22 cellular contexts compared by ENCODE assay signal in the genomic region with DNA sequence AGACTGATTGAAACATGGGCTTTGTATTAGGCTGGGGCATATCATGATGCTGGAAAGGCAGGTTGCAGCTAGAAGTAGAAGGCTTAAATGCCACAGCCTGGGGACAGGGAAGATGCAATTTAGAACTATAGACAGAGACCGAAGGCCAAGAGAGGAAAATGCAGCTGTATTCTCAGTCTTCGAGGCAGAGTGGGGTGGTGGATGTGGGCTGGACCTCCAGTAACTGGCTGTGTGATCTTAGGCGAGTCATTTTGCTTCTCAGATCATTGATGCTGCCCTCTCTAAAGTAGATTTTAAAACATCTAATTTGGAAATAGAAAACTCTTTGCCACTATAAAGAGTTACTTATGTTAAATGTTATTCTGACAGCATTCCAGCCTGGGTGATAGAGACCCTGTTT. TPM values are rescaled to one million over a fixed set of nuclear protein-coding genes. Genes with fewer than 3 reads are reported as not detected.
A peak's percentile ranks its signal among the peaks of the same experiment; 100 is the strongest.
DNase-seq lines count a peak whose midpoint lies in the region; ATAC-seq, FAIRE-seq and TF ChIP-seq lines count a peak whose summit lies in the region.
"Had no signal": no experiment of that assay in that cellular context is flagged by ENCODE, and none has a peak within 500 bp of the region (broad histone marks: within the 10 kb centered on the region; RNA-seq: fewer than 3 reads in every experiment).

No MANE protein-coding gene starts in this region.

- peaks cover 60% of the 10 kb centered on the region for H3K4me1 Mint-ChIP-seq in activated CD4-positive, alpha-beta T cell treated with anti-CD3 and anti-CD28 coated beads, Interleukin-2, amount 10 ng/mL, durations not matched to agents 24 days and 14 days
- peaks cover 51% of the 10 kb centered on the region for H3K4me1 Mint-ChIP-seq in stimulated activated naive CD8-positive, alpha-beta T cell treated with anti-CD3 and anti-CD28 coated beads, Interleukin-15, amount 100 ng/mL, for 72 hours
- no peaks in the 10 kb centered on the region for H3K4me1 Mint-ChIP-seq in WTC11

- TF ChIP-seq CTCF in kidney (IDR thresholded peaks at IDR 0.05; ENCODE audit: borderline replicate concordance, extremely low read depth, insufficient read depth): no peak
- TF ChIP-seq CTCF in gastroesophageal sphincter (IDR thresholded peaks at IDR 0.05): no peak
- TF ChIP-seq CTCF in WTC11 (IDR thresholded peaks at IDR 0.05): no peak

- H3K27me3 Mint-ChIP-seq in activated CD4-positive, alpha-beta T cell treated with anti-CD3 and anti-CD28 coated beads, Interleukin-2, amount 10 ng/mL, durations not matched to agents 24 days and 14 days: no peaks in the 10 kb centered on the region
- peaks cover 45% of the 10 kb centered on the region for H3K27me3 Mint-ChIP-seq in stimulated activated naive CD8-positive, alpha-beta T cell treated with anti-CD3 and anti-CD28 coated beads, Interleukin-15, amount 100 ng/mL, for 72 hours
- peaks cover 63% of the 10 kb centered on the region for H3K27me3 Mint-ChIP-seq in WTC11 (ENCODE audit: low read depth)

- 71 to 89% methylated on average over 3 of the region's 3 CpGs for WGBS in gastroesophageal sphincter (ENCODE audit: low coverage in 1 of 2), 2 donors

- H3K9me3 Mint-ChIP-seq in activated CD4-positive, alpha-beta T cell treated with anti-CD3 and anti-CD28 coated beads, Interleukin-2, amount 10 ng/mL, durations not matched to agents 24 days and 14 days: no peaks in the 10 kb centered on the region
- H3K9me3 Mint-ChIP-seq in stimulated activated naive CD8-positive, alpha-beta T cell treated with anti-CD3 and anti-CD28 coated beads, Interleukin-15, amount 100 ng/mL, for 72 hours: no peaks in the 10 kb centered on the region
- H3K9me3 Mint-ChIP-seq in WTC11: no peaks in the 10 kb centered on the region

- TF ChIP-seq POLR2A in gastroesophageal sphincter (IDR thresholded peaks at IDR 0.05): no peak

- H3K27ac Mint-ChIP-seq in activated CD4-positive, alpha-beta T cell treated with anti-CD3 and anti-CD28 coated beads, Interleukin-2, amount 10 ng/mL, durations not matched to agents 24 days and 14 days: peak overlapping the region; percentile 73
- no peak overlapping the region for H3K27ac Mint-ChIP-seq in stimulated activated naive CD8-positive, alpha-beta T cell treated with anti-CD3 and anti-CD28 coated beads, Interleukin-15, amount 100 ng/mL, for 72 hours
- no peak overlapping the region for H3K27ac Mint-ChIP-seq in WTC11

- intact Hi-C loops in activated CD4-positive, alpha-beta T cell treated with anti-CD3 and anti-CD28 coated beads, Interleukin-2, amount 10 ng/mL, durations not matched to agents 24 days and 14 days (cut with micrococcal nuclease): no loop called here
- intact Hi-C loops in kidney (cut with DNase I): no loop called here

- H3K9me3 ChIP-seq in kidney (ENCODE audit: control insufficient read depth in 1 of 2, low read length in 2 of 2) (no peaks in the 10 kb centered on the region), gastroesophageal sphincter (no peaks in the 10 kb centered on the region)
- H3K9me3 ChIP-seq: MG63 had no signal

- H3K9ac ChIP-seq in kidney (ENCODE audit: low read length in 2 of 2): no peak overlapping the region

- H3K36me3 ChIP-seq in kidney (ENCODE audit: control insufficient read depth in 1 of 2, insufficient read depth in 2 of 2, low read length in 2 of 2): no peaks in the 10 kb centered on the region
- no peaks in the 10 kb centered on the region for H3K36me3 ChIP-seq in gastroesophageal sphincter
- H3K36me3 ChIP-seq: MG63 had no signal

- CTCF ChIA-PET in WTC11 (lab: Charles Lee): interaction anchor here (0.7 to 1.7 kb wide), 3 partner anchors 26 to 108 kb away, joined by 3 to 8 read pairs (median 5); a partner anchor contains a TSS

- TF ChIP-seq EP300 in gastroesophageal sphincter (IDR thresholded peaks at IDR 0.05): no peak

- H3K27me3 ChIP-seq in gastroesophageal sphincter: peaks cover 50% of the 10 kb centered on the region
- H3K27me3 ChIP-seq: MG63 had no signal

- H3K4me3 ChIP-seq in kidney (ENCODE audit: low read length in 2 of 2) (no peak overlapping the region), gastroesophageal sphincter (no peak overlapping the region)
- H3K4me3 ChIP-seq: MG63 had no signal

- peak overlapping the region; percentile 31 for H3K4me3 Mint-ChIP-seq in activated CD4-positive, alpha-beta T cell treated with anti-CD3 and anti-CD28 coated beads, Interleukin-2, amount 10 ng/mL, durations not matched to agents 24 days and 14 days
- peak overlapping the region in 1 of 2 donors; percentile 14 for H3K4me3 Mint-ChIP-seq in stimulated activated naive CD8-positive, alpha-beta T cell treated with anti-CD3 and anti-CD28 coated beads, Interleukin-15, amount 100 ng/mL, for 72 hours
- no peak overlapping the region for H3K4me3 Mint-ChIP-seq in WTC11

- POLR2A ChIA-PET in WTC11 (lab: Charles Lee): no interaction called here

- no peak for FAIRE-seq in kidney (lab: Jason Lieb, UNC)
- FAIRE-seq: D721Med, GM19239 had no signal

- H3K36me3 Mint-ChIP-seq in activated CD4-positive, alpha-beta T cell treated with anti-CD3 and anti-CD28 coated beads, Interleukin-2, amount 10 ng/mL, durations not matched to agents 24 days and 14 days (ENCODE audit: low read depth): no peaks in the 10 kb centered on the region
- no peaks in the 10 kb centered on the region for H3K36me3 Mint-ChIP-seq in WTC11

- DNase-seq in activated CD4-positive, alpha-beta T cell treated with anti-CD3 and anti-CD28 coated beads, Interleukin-2, amount 10 ng/mL, durations not matched to agents 24 days and 14 days: no peak
- no peak for DNase-seq in activated CD4-positive, alpha-beta T cell treated with anti-CD3 and anti-CD28 coated beads for 48 hours
- DNase-seq in stimulated activated naive CD8-positive, alpha-beta T cell treated with anti-CD3 and anti-CD28 coated beads, Interleukin-15, Interleukin-2, amounts not matched to agents 100 U/mL and 50 U/mL, for 24 hours: no peak
- no peak for DNase-seq in stimulated activated naive CD8-positive, alpha-beta T cell treated with anti-CD3 and anti-CD28 coated beads, Interleukin-15, amount 100 ng/mL, for 72 hours
- peak; percentile 3 for DNase-seq in kidney
- DNase-seq in WTC11 (ENCODE audit: low spot score): no peak
- DNase-seq: IMR-90; KG1; MG63; NCI-H1105 treated with DMSO at 0.1 percent for 48 hours; NCI-H146; NCI-H2029; NCI-H526; NCI-H82; NK-92 treated with Interleukin-12 subunit alpha and Interleukin-12 subunit beta, amount 100 ng/mL, for 24 hours; Right ventricle myocardium superior had no signal

- H3K27ac ChIP-seq in kidney (ENCODE audit: low read depth in 2 of 2, low read length in 2 of 2) (no peak overlapping the region), gastroesophageal sphincter (no peak overlapping the region)

- H3K4me1 ChIP-seq in kidney (ENCODE audit: control insufficient read depth in 1 of 2, insufficient read depth in 1 of 2, low read depth in 1 of 2, low read length in 2 of 2): no peaks in the 10 kb centered on the region
- H3K4me1 ChIP-seq in gastroesophageal sphincter: no peaks in the 10 kb centered on the region

- peak; percentile 28 for ATAC-seq in stimulated activated naive CD8-positive, alpha-beta T cell treated with anti-CD3 and anti-CD28 coated beads, Interleukin-15, Interleukin-2, amounts not matched to agents 100 U/mL and 50 U/mL, for 24 hours
- no peak for ATAC-seq in stimulated activated naive CD8-positive, alpha-beta T cell treated with anti-CD3 and anti-CD28 coated beads, Interleukin-15, amount 100 ng/mL, for 72 hours
- ATAC-seq in gastroesophageal sphincter: no peak
- no peak for ATAC-seq in WTC11

TF ChIP-seq in WTC11, 78 proteins besides CTCF, POLR2A, EP300 and RAD21 (continues in another document):
- TF ChIP-seq GABPB1 (CRISPR knock-in tag; IDR thresholded peaks at IDR 0.05): no peak
- no peak for TF ChIP-seq ZNF671 (CRISPR knock-in tag; IDR thresholded peaks at IDR 0.05)
- TF ChIP-seq, protein P1, sequence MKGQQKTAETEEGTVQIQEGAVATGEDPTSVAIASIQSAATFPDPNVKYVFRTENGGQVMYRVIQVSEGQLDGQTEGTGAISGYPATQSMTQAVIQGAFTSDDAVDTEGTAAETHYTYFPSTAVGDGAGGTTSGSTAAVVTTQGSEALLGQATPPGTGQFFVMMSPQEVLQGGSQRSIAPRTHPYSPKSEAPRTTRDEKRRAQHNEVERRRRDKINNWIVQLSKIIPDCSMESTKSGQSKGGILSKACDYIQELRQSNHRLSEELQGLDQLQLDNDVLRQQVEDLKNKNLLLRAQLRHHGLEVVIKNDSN (CRISPR knock-in tag; IDR thresholded peaks at IDR 0.05): no peak

RNA-seq across cellular contexts. Expression of a gene that starts 17.7 kb away (rescaled TPM):
- total RNA-seq in activated CD4-positive, alpha-beta T cell treated with anti-CD3 and anti-CD28 coated beads, Interleukin-2, amount 10 ng/mL, durations not matched to agents 24 days and 14 days: 277 and 282 TPM in 2 replicates
- 4.3 TPM for total RNA-seq in kidney
- polyA plus RNA-seq in kidney (ENCODE audit: insufficient read depth, low read depth, low replicate concordance): 0.32 TPM
- under 1 TPM in 1 of 4 donors, not detected in 3; 0.94 TPM for total RNA-seq in gastroesophageal sphincter
- total RNA-seq in WTC11 (2021): 4.9 to 6.9 TPM (median 6.6 TPM) in 3 replicates
- total RNA-seq: IMR-90 had no signal
- polyA plus RNA-seq: IMR-90 had no signal

RNA-seq across cellular contexts. Expression of a gene that starts 24.6 kb away (rescaled TPM):
- total RNA-seq in activated CD4-positive, alpha-beta T cell treated with anti-CD3 and anti-CD28 coated beads, Interleukin-2, amount 10 ng/mL, durations not matched to agents 24 days and 14 days: 0.68 and 0.71 TPM in 2 replicates
- total RNA-seq in kidney (0.35 TPM), gastroesophageal sphincter (under 1 TPM in 1 of 4 donors, not detected in 3; under 0.01 TPM), WTC11 (2021) (0.05 to 0.11 TPM in 2 of 3 replicates, not detected in the other)
- polyA plus RNA-seq in kidney (ENCODE audit: insufficient read depth, low read depth, low replicate concordance): 2.4 TPM
- total RNA-seq: A172, H4, IMR-90 had no signal
- polyA plus RNA-seq: BJ, IMR-90 had no signal

RNA-seq across cellular contexts. Expression of a gene that starts 26.3 kb away (rescaled TPM):
- 54.3 and 61.2 TPM in 2 replicates for total RNA-seq in activated CD4-positive, alpha-beta T cell treated with anti-CD3 and anti-CD28 coated beads, Interleukin-2, amount 10 ng/mL, durations not matched to agents 24 days and 14 days
- 1.0 TPM for total RNA-seq in kidney
- polyA plus RNA-seq in kidney (ENCODE audit: insufficient read depth, low read depth, low replicate concordance): 1.3 TPM
- 1 to 10 TPM in 2 of 4 donors, under 1 TPM in 2; 0.23 to 4.4 (median 0.72) TPM for total RNA-seq in gastroesophageal sphincter
- 0.23 to 0.42 TPM (median 0.23 TPM) in 3 replicates for total RNA-seq in WTC11 (2021)
- total RNA-seq: IMR-90 had no signal
- polyA plus RNA-seq: IMR-90 had no signal

RNA-seq across cellular contexts. Expression of a gene that starts 59.2 kb away (rescaled TPM):
- 0.09 and 0.21 TPM in 2 replicates for total RNA-seq in activated CD4-positive, alpha-beta T cell treated with anti-CD3 and anti-CD28 coated beads, Interleukin-2, amount 10 ng/mL, durations not matched to agents 24 days and 14 days
- total RNA-seq in kidney: 17.2 TPM
- 4.5 TPM for polyA plus RNA-seq in kidney (ENCODE audit: insufficient read depth, low read depth, low replicate concordance)
- 10 to 100 TPM in 2 of 4 donors, 1 to 10 TPM in 2; 7.0 to 10.7 (median 9.1) TPM for total RNA-seq in gastroesophageal sphincter
- 0.89 to 1.6 TPM (median 1.0 TPM) in 3 replicates for total RNA-seq in WTC11 (2021)
- total RNA-seq: H4 had no signal

Comparison
In these comparisons a context has a peak if more than half of its experiments do, and no peak if none do; other contexts are left out.
1. RNA of a gene that starts 17.7 kb away (total RNA-seq): 277 to 282 TPM in activated CD4-positive, alpha-beta T cell treated with anti-CD3 and anti-CD28 coated beads, Interleukin-2, amount 10 ng/mL, durations not matched to agents 24 days and 14 days; 4.9 to 6.9 TPM in WTC11, 4.3 TPM in kidney (single experiment) and 0.94 TPM in gastroesophageal sphincter; every median in the first group is over 10 times any median in the second.
2. RNA of a gene that starts 26.3 kb away (total RNA-seq): 54.3 to 61.2 TPM in activated CD4-positive, alpha-beta T cell treated with anti-CD3 and anti-CD28 coated beads, Interleukin-2, amount 10 ng/mL, durations not matched to agents 24 days and 14 days; 0.23 to 4.4 TPM in gastroesophageal sphincter, 1.0 TPM in kidney (single experiment) and 0.23 to 0.42 TPM in WTC11; every median in the first group is over 10 times any median in the second.